8 cellular contexts compared by ENCODE assay signal in genomic region chr11:131579932-131580387, GRCh38.
A peak's percentile ranks its signal among the peaks of the same experiment; 100 is the strongest.
DNase-seq lines count a peak whose midpoint lies in the region; ATAC-seq and TF ChIP-seq lines count a peak whose summit lies in the region.

No MANE protein-coding gene starts in this region.

- H3K4me1 Mint-ChIP-seq in stimulated activated effector memory CD8-positive, alpha-beta T cell treated with anti-CD3 and anti-CD28 coated beads, Interleukin-12 subunit alpha, Interleukin-12 subunit beta, amount 100 ng/mL, for 72 hours, result no peaks in the 10 kb centered on the region
- H3K4me1 Mint-ChIP-seq in activated T-helper 17 cell treated with anti-CD3 and anti-CD28 coated beads, Interleukin-2, amount 50 U/mL, for 72 hours, result no peaks in the 10 kb centered on the region

- H3K9me3 Mint-ChIP-seq in stimulated activated effector memory CD8-positive, alpha-beta T cell treated with anti-CD3 and anti-CD28 coated beads, Interleukin-12 subunit alpha, Interleukin-12 subunit beta, amount 100 ng/mL, for 72 hours, result peaks cover 3% of the 10 kb centered on the region
- H3K9me3 Mint-ChIP-seq in activated T-helper 17 cell treated with anti-CD3 and anti-CD28 coated beads, Interleukin-2, amount 50 U/mL, for 72 hours, result no peaks in the 10 kb centered on the region

- H3K36me3 Mint-ChIP-seq in stimulated activated effector memory CD8-positive, alpha-beta T cell treated with anti-CD3 and anti-CD28 coated beads, Interleukin-12 subunit alpha, Interleukin-12 subunit beta, amount 100 ng/mL, for 72 hours, result no peaks in the 10 kb centered on the region
- no peaks in the 10 kb centered on the region for H3K36me3 Mint-ChIP-seq in activated T-helper 17 cell treated with anti-CD3 and anti-CD28 coated beads, Interleukin-2, amount 50 U/mL, for 72 hours (ENCODE audit: low read depth)

- no peaks in the 10 kb centered on the region for H3K36me3 ChIP-seq in heart right ventricle
- no peaks in the 10 kb centered on the region for H3K36me3 ChIP-seq in SJCRH30
- H3K36me3 ChIP-seq in colonic mucosa, result no peaks in the 10 kb centered on the region

- H3K9ac ChIP-seq in colonic mucosa (ENCODE audit: low read depth in 2 of 2, low read length in 2 of 2), result no peak overlapping the region

- peaks cover 10% of the 10 kb centered on the region for H3K27me3 Mint-ChIP-seq in activated T-helper 17 cell treated with anti-CD3 and anti-CD28 coated beads, Interleukin-2, amount 50 U/mL, for 72 hours

- WGBS in heart right ventricle, 2 donors, result 48 to 59% methylated on average over 7 of the region's 7 CpGs
- WGBS in right cardiac atrium, result 59% methylated on average over 7 of the region's 7 CpGs

- no peak overlapping the region for H3K4me3 ChIP-seq in heart right ventricle
- H3K4me3 ChIP-seq in right cardiac atrium (ENCODE audit: low read length), result no peak overlapping the region
- no peak overlapping the region for H3K4me3 ChIP-seq in SJCRH30
- no peak overlapping the region for H3K4me3 ChIP-seq in colonic mucosa

- no peak overlapping the region for H3K4me3 Mint-ChIP-seq in stimulated activated effector memory CD8-positive, alpha-beta T cell treated with anti-CD3 and anti-CD28 coated beads, Interleukin-12 subunit alpha, Interleukin-12 subunit beta, amount 100 ng/mL, for 72 hours
- H3K4me3 Mint-ChIP-seq in activated T-helper 17 cell treated with anti-CD3 and anti-CD28 coated beads, Interleukin-2, amount 50 U/mL, for 72 hours, result no peak overlapping the region

- TF ChIP-seq CTCF in heart right ventricle (IDR thresholded peaks at IDR 0.05) (peak in 7 of 9 donors; percentile 19 to 47 (median 29)), colonic mucosa (IDR thresholded peaks at IDR 0.05) (no peak)

- H3K9me3 ChIP-seq in heart right ventricle (no peaks in the 10 kb centered on the region), right cardiac atrium (ENCODE audit: control insufficient read depth, low read length) (no peaks in the 10 kb centered on the region), SJCRH30 (replicated peaks) (no peaks in the 10 kb centered on the region), colonic mucosa (no peaks in the 10 kb centered on the region)

- no peaks in the 10 kb centered on the region for H3K4me1 ChIP-seq in heart right ventricle
- H3K4me1 ChIP-seq in right cardiac atrium (ENCODE audit: control insufficient read depth, insufficient read depth, low read length), result no peaks in the 10 kb centered on the region
- peaks cover 4% of the 10 kb centered on the region; the same call in 1 of the 2 replicates for H3K4me1 ChIP-seq in SJCRH30
- no peaks in the 10 kb centered on the region for H3K4me1 ChIP-seq in colonic mucosa

- H3K27ac ChIP-seq in heart right ventricle, result no peak overlapping the region
- H3K27ac ChIP-seq in right cardiac atrium (ENCODE audit: low read length), result no peak overlapping the region
- H3K27ac ChIP-seq in SJCRH30, result no peak overlapping the region
- no peak overlapping the region for H3K27ac ChIP-seq in colonic mucosa

- intact Hi-C loops in heart right ventricle (cut with DNase I), result loop anchor here in 4 of 10 donors (5.0 to 10.0 kb wide), 2 partner anchors 85 to 92 kb away; no protein-coding TSS in a partner anchor
- intact Hi-C loops in right cardiac atrium (cut with DNase I), result no loop called here
- intact Hi-C loops in colonic mucosa (cut with DNase I), result no loop called here

- no peak overlapping the region for H3K27ac Mint-ChIP-seq in stimulated activated effector memory CD8-positive, alpha-beta T cell treated with anti-CD3 and anti-CD28 coated beads, Interleukin-12 subunit alpha, Interleukin-12 subunit beta, amount 100 ng/mL, for 72 hours
- no peak overlapping the region for H3K27ac Mint-ChIP-seq in activated T-helper 17 cell treated with anti-CD3 and anti-CD28 coated beads, Interleukin-2, amount 50 U/mL, for 72 hours

- ATAC-seq in heart right ventricle (peak in 1 of 8 donors; percentile 39), right cardiac atrium (no peak), HG03097 (IDR thresholded peaks at IDR 0.05; ENCODE audit: low FRiP score, unreplicated experiment) (peak; percentile 63)
- no peak for ATAC-seq in stimulated activated effector memory CD8-positive, alpha-beta T cell treated with anti-CD3 and anti-CD28 coated beads, Interleukin-12 subunit alpha, Interleukin-12 subunit beta, amount 100 ng/mL, for 72 hours
- no peak for ATAC-seq in activated T-helper 17 cell treated with anti-CD3 and anti-CD28 coated beads, Interleukin-2, amount 50 U/mL, for 72 hours (replicated peaks)

- DNase-seq in heart right ventricle (no peak), right cardiac atrium (no peak), SJCRH30 (peak; percentile 57 to 75), iPS-NIHi7 (ENCODE audit: extremely low spot score) (peak; percentile 78), colonic mucosa (no peak)
- no peak for DNase-seq in stimulated activated effector memory CD8-positive, alpha-beta T cell treated with anti-CD3 and anti-CD28 coated beads, Interleukin-12 subunit alpha, Interleukin-12 subunit beta, amount 100 ng/mL, for 72 hours (ENCODE audit: low spot score in 2 of 2)

- H3K27me3 ChIP-seq in heart right ventricle, result peaks cover 0 to 49% (median 38%) of the 10 kb centered on the region in 7 donors
- H3K27me3 ChIP-seq in right cardiac atrium (ENCODE audit: control insufficient read depth, insufficient read depth), result no peaks in the 10 kb centered on the region
- H3K27me3 ChIP-seq in SJCRH30, result no peaks in the 10 kb centered on the region
- H3K27me3 ChIP-seq in colonic mucosa, result no peaks in the 10 kb centered on the region

Comparison
In these comparisons a context has a peak if more than half of its experiments do, and no peak if none do; other contexts are left out.
1. DNase-seq: peak in SJCRH30 (2 of 2) and iPS-NIHi7 (single experiment); none in heart right ventricle (0 of 2), right cardiac atrium (0 of 3), stimulated activated effector memory CD8-positive, alpha-beta T cell treated with anti-CD3 and anti-CD28 coated beads, Interleukin-12 subunit alpha, Interleukin-12 subunit beta, amount 100 ng/mL, for 72 hours (0 of 2) and colonic mucosa (single experiment).